In the genomic region with DNA sequence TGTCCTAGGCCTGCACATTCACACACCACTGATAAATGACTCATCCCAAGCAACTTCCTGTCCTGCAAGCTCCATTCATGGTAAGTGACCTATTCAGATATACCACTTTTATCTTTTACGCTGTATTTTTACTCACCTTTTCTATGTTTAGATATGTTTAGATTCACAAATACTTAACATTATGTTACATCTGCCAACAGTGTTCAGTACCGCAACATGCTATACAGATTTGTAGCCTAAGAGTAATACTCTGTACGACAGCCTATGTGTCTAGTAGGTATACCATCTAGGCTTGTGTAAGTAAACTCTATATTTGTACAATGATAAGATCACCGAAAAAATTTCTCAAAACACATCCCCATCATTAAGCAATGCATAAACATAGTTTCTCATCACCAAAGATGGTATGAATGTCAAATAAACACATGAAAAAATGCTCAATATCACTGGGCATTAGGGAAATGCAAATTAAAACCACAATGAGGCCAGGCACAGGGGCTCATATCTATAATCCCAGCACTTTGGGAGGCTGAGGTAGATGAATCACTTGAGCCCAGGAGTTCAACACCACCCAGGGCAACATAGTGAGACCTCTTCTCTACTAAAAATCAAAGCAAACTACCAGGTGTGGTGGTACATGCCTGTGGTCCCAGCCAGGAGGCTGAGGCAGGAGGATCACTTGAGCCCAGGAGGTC, we compare ENCODE assay signal across 11 cellular contexts. TPM values are rescaled to one million over a fixed set of nuclear protein-coding genes. Genes with fewer than 3 reads are reported as not detected.
DNase-seq lines count a peak whose midpoint lies in the region; ATAC-seq, FAIRE-seq and TF ChIP-seq lines count a peak whose summit lies in the region.
"Had no signal": no experiment of that assay in that cellular context is flagged by ENCODE, and none has a peak within 500 bp of the region (broad histone marks: within the 10 kb centered on the region; RNA-seq: fewer than 3 reads in every experiment).

No MANE protein-coding gene starts in this region.

- peaks cover 44% of the 10 kb centered on the region; the same call in 1 of the 2 replicates for H4K20me1 ChIP-seq in Karpas-422 (ENCODE audit: insufficient read depth, low read depth, low read length)
- H4K20me1 ChIP-seq in K562 (replicated peaks; ENCODE audit: control insufficient read depth, insufficient read depth, low read length) = peaks cover 11% of the 10 kb centered on the region; the same call in 1 of the 2 replicates

- FAIRE-seq in K562 (lab: Jason Lieb, UNC) = peak; percentile 82

- H3K36me3 Mint-ChIP-seq in memory B cell (peaks cover 11% of the 10 kb centered on the region), T-cell (peaks cover 12% of the 10 kb centered on the region)

- H3K9me3 ChIP-seq in Karpas-422 (ENCODE audit: low read length) (no peaks in the 10 kb centered on the region), K562 (replicated peaks; ENCODE audit: control insufficient read depth, insufficient read depth, low read depth, low read length) (no peaks in the 10 kb centered on the region; the same call in 1 of the 2 replicates), ovary (no peaks in the 10 kb centered on the region)
- no peaks in the 10 kb centered on the region for H3K9me3 ChIP-seq in effector memory CD4-positive, alpha-beta T cell (ENCODE audit: control insufficient read depth, low read length)

- TF ChIP-seq EP300 in K562 (IDR thresholded peaks at IDR 0.05; ENCODE audit: low read length) (peak; percentile 85), ovary (IDR thresholded peaks at IDR 0.05) (no peak)

- H3K9me3 Mint-ChIP-seq in memory B cell (no peaks in the 10 kb centered on the region), T-cell (no peaks in the 10 kb centered on the region)
- H3K9me3 Mint-ChIP-seq: activated naive CD4-positive, alpha-beta T cell treated with anti-CD3 and anti-CD28 coated beads, Interleukin-2, amount 10 ng/mL, durations not matched to agents 7 days and 5 days had no signal

- peaks cover 22% of the 10 kb centered on the region for H3K4me1 ChIP-seq in Karpas-422 (ENCODE audit: low read length)
- peaks cover 22 to 24% of the 10 kb centered on the region in 2 experiments; a peak in 4 of 5 replicates for H3K4me1 ChIP-seq in K562 (replicated peaks in 1 of 2; ENCODE audit: control insufficient read depth in 2 of 2, insufficient read depth in 2 of 2, low read length in 2 of 2)
- peaks cover 15% of the 10 kb centered on the region for H3K4me1 ChIP-seq in ovary (ENCODE audit: insufficient read depth)
- H3K4me1 ChIP-seq in effector memory CD4-positive, alpha-beta T cell (ENCODE audit: control insufficient read depth, insufficient read depth, low read length, poor library complexity, severe bottlenecking) = no peaks in the 10 kb centered on the region

- H2AFZ ChIP-seq in Karpas-422 (ENCODE audit: low read length) = no peak overlapping the region
- no peak overlapping the region for H2AFZ ChIP-seq in K562 (ENCODE audit: low read depth, low read length)

- H3K4me1 Mint-ChIP-seq in memory B cell (peaks cover 20% of the 10 kb centered on the region), T-cell (peaks cover 20 to 26% (median 26%) of the 10 kb centered on the region in 3 donors)

- TF ChIP-seq RAD21 in K562 (CRISPR knock-in tag; conservative IDR thresholded peaks at IDR 0.05 in 1 of 2, IDR thresholded peaks at IDR 0.05 in 1 of 2) = no peak

- H3K79me2 ChIP-seq in Karpas-422 (ENCODE audit: low read length) (peaks cover 94% of the 10 kb centered on the region), K562 (ENCODE audit: control insufficient read depth, insufficient read depth, low read length) (peaks cover 89% of the 10 kb centered on the region)

- H3K27ac ChIP-seq in Karpas-422 (ENCODE audit: low read length) = no peak overlapping the region
- H3K27ac ChIP-seq in K562 (ENCODE audit: extremely low read depth, low read depth, low read length) = peak overlapping the region; percentile 69
- H3K27ac ChIP-seq in ovary = no peak overlapping the region
- H3K27ac ChIP-seq in effector memory CD4-positive, alpha-beta T cell (ENCODE audit: insufficient read depth, low read length, poor library complexity, severe bottlenecking) = no peak overlapping the region

- in situ Hi-C loops in K562 (cut with MboI) = no loop called here

- peak; percentile 66 for DNase-seq in DMS53 treated with DMSO at 0.1 percent for 48 hours (lab: John Stamatoyannopoulos, UW; ENCODE audit: unreplicated experiment)
- no peak for DNase-seq in Karpas-422
- peak in 3 of 4 experiments; percentile 26 to 74 (median 59) for DNase-seq in K562 (ENCODE audit: extremely low read depth in 1 of 4, low spot score in 3 of 4)
- DNase-seq in memory B cell (ENCODE audit: low spot score in 2 of 2) = no peak
- no peak for DNase-seq in ovary
- DNase-seq in T-cell = no peak
- no peak for DNase-seq in NCI-H510A (lab: John Stamatoyannopoulos, UW)
- no peak for DNase-seq in effector memory CD4-positive, alpha-beta T cell
- DNase-seq: activated naive CD4-positive, alpha-beta T cell treated with anti-CD3 and anti-CD28 coated beads, Interleukin-2, amount 10 ng/mL, durations not matched to agents 7 days and 5 days; right cardiac atrium; Right ventricle myocardium superior had no signal

- H3K4me3 Mint-ChIP-seq in memory B cell = no peak overlapping the region
- H3K4me3 Mint-ChIP-seq in T-cell = no peak overlapping the region
- H3K4me3 Mint-ChIP-seq: activated naive CD4-positive, alpha-beta T cell treated with anti-CD3 and anti-CD28 coated beads, Interleukin-2, amount 10 ng/mL, durations not matched to agents 7 days and 5 days had no signal

- POLR2A ChIA-PET in K562 (lab: Yijun Ruan, JAX) (interaction anchor here (0.5 to 1.2 kb wide), 7 partner anchors 8 to 1585 kb away, joined by 3 to 6 read pairs (median 3); no protein-coding TSS in a partner anchor), T-cell (lab: Charles Lee) (no interaction called here)

- H3K27ac Mint-ChIP-seq in memory B cell (peak overlapping the region; percentile 43), T-cell (no peak overlapping the region)
- H3K27ac Mint-ChIP-seq: activated naive CD4-positive, alpha-beta T cell treated with anti-CD3 and anti-CD28 coated beads, Interleukin-2, amount 10 ng/mL, durations not matched to agents 7 days and 5 days had no signal

- H3K4me2 ChIP-seq in Karpas-422 (ENCODE audit: low read depth, low read length, poor library complexity, severe bottlenecking) (peak overlapping the region; percentile 24), K562 (ENCODE audit: insufficient read depth, low read length) (peak overlapping the region; percentile 38; the same call in 1 of the 2 replicates)

- 11% methylated on average over 4 of the region's 4 CpGs for WGBS in K562 (ENCODE audit: insufficient coverage, low coverage, missing lambda C conversion rate)
- WGBS in ovary, 3 donors = 70 to 83% (median 74%) methylated on average over 4 of the region's 4 CpGs

- CTCF ChIA-PET in K562 (lab: Yijun Ruan, JAX; ENCODE audit: low intra/inter-chr PET ratio) (no interaction called here), T-cell (lab: Charles Lee) (no interaction called here)

- H3K9me2 ChIP-seq in Karpas-422 (replicated peaks; ENCODE audit: insufficient read depth, low read length) = no peaks in the 10 kb centered on the region

- H3K27me3 ChIP-seq in Karpas-422 (ENCODE audit: low read length) = no peaks in the 10 kb centered on the region
- H3K27me3 ChIP-seq in K562 (ENCODE audit: control insufficient read depth in 2 of 2, insufficient read depth in 2 of 2, low read length in 2 of 2) = no peaks in the 10 kb centered on the region
- no peaks in the 10 kb centered on the region for H3K27me3 ChIP-seq in ovary
- H3K27me3 ChIP-seq in effector memory CD4-positive, alpha-beta T cell (replicated peaks; ENCODE audit: control insufficient read depth, insufficient read depth, low read length, poor library complexity, severe bottlenecking) = no peaks in the 10 kb centered on the region

- peaks cover 5% of the 10 kb centered on the region for H3K9me1 ChIP-seq in K562 (ENCODE audit: control insufficient read depth, insufficient read depth, low read length)

- intact Hi-C loops in K562 (cut with micrococcal nuclease) = no loop called here
- intact Hi-C loops in ovary (cut with DNase I) = no loop called here

- H3K27me3 Mint-ChIP-seq in memory B cell = no peaks in the 10 kb centered on the region
- H3K27me3 Mint-ChIP-seq in T-cell = no peaks in the 10 kb centered on the region
- H3K27me3 Mint-ChIP-seq: activated naive CD4-positive, alpha-beta T cell treated with anti-CD3 and anti-CD28 coated beads, Interleukin-2, amount 10 ng/mL, durations not matched to agents 7 days and 5 days had no signal

- no TSS peak for BruUV-seq in K562 (replicated peaks; lab: Mats Ljungman, UMichigan)

- H3K4me3 ChIP-seq in Karpas-422 (ENCODE audit: low read length) = no peak overlapping the region
- no peak overlapping the region for H3K4me3 ChIP-seq in K562
- no peak overlapping the region for H3K4me3 ChIP-seq in ovary
- H3K4me3 ChIP-seq in effector memory CD4-positive, alpha-beta T cell (ENCODE audit: insufficient read depth, low read depth, low read length, poor library complexity, severe bottlenecking) = no peak overlapping the region

- peak; percentile 86 for ATAC-seq in K562
- no peak for ATAC-seq in memory B cell (ENCODE audit: low read depth)
- no peak for ATAC-seq in T-cell (replicated peaks in 1 of 4)

- no peak overlapping the region for H3K9ac ChIP-seq in Karpas-422 (ENCODE audit: low read length)
- H3K9ac ChIP-seq in K562 (ENCODE audit: insufficient read depth in 1 of 2, low read depth in 2 of 2, low read length in 2 of 2) = peak overlapping the region in 1 of 2 experiments; percentile 1; a peak in 1 of 4 replicates

- no peak for TF ChIP-seq POLR2A in K562 (conservative IDR thresholded peaks at IDR 0.05)
- TF ChIP-seq POLR2A in ovary (IDR thresholded peaks at IDR 0.05) = no peak

- H3K36me3 ChIP-seq in Karpas-422 (ENCODE audit: insufficient read depth, low read length) (no peaks in the 10 kb centered on the region), K562 (ENCODE audit: control insufficient read depth, insufficient read depth, low read length) (peaks cover 33% of the 10 kb centered on the region), ovary (no peaks in the 10 kb centered on the region)
- no peaks in the 10 kb centered on the region for H3K36me3 ChIP-seq in effector memory CD4-positive, alpha-beta T cell (ENCODE audit: control insufficient read depth, insufficient read depth, low read length)

- TF ChIP-seq CTCF in K562 (IDR thresholded peaks at IDR 0.05 in 2 of 3, conservative IDR thresholded peaks at IDR 0.05 in 1 of 3; ENCODE audit: insufficient read depth in 2 of 3, low read depth in 1 of 3, low read length in 3 of 3) = no peak
- no peak for TF ChIP-seq CTCF in ovary (IDR thresholded peaks at IDR 0.05)

RNA-seq across cellular contexts. Expression of gene ATXN2, which starts 20.7 kb away (rescaled TPM):
- 33.3 and 50.6 TPM in 2 replicates for total RNA-seq in Karpas-422 (2014; rRNA removed; shearing (Covaris generic); ENCODE audit: low replicate concordance)
- total RNA-seq in K562 (2011; cell fraction: chromatin; rRNA removed; ENCODE audit: low replicate concordance) = 189 and 381 TPM in 2 replicates
- 126 and 146 TPM in 2 replicates for total RNA-seq in K562 (2011; cell fraction: nucleolus; rRNA removed)
- total RNA-seq in K562 (2011; cell fraction: nucleoplasm; rRNA removed) = 208 and 329 TPM in 2 replicates
- total RNA-seq in K562 (2014; rRNA removed) (16.8 and 20.6 TPM in 2 replicates), K562 (2014; rRNA removed; fragmentation: Illumina TruSeq; extraction: Trizol) (40.5 and 45.5 TPM in 2 replicates), K562 (2015; rRNA removed; fragmentation: Illumina TruSeq; extraction: Trizol) (29.6 and 32.1 TPM in 2 replicates), K562 (2021) (66.3 and 67.8 TPM in 2 replicates), ovary (100 to 1,000 TPM in 1 of 7 donors, 10 to 100 TPM in 6; 33.7 to 106 (median 68.9) TPM), T-cell (10 to 100 TPM; 48.6 to 54.0 (median 50.3) TPM)
- polyA plus RNA-seq in K562 (2011; rRNA removed) (25.2 and 42.0 TPM in 2 replicates), K562 (2014; fragmentation: Illumina TruSeq; extraction: Trizol) (48.7 and 65.7 TPM in 2 replicates), K562 (2014; fragmentation: Nextera tagmentation; extraction: Ambion mirVana) (10 to 100 TPM; 20.1 to 21.7 TPM), K562 (2014; rRNA removed) (28.7 and 29.3 TPM in 2 replicates), ovary (10 to 100 TPM; 28.4 to 60.9 TPM)
- 43.2 and 49.1 TPM in 2 replicates for polyA plus RNA-seq in K562 (2011; cell fraction: cytosol; rRNA removed)
- 165 and 220 TPM in 2 replicates for polyA plus RNA-seq in K562 (2011; cell fraction: nucleus; rRNA removed)
- 41.1 and 48.9 TPM in 2 replicates for polyA plus RNA-seq in K562 (2012)
- polyA minus RNA-seq in K562 (2011; rRNA and poly(A)+ RNA removed) = 74.8 and 77.5 TPM in 2 replicates
- 47.8 and 71.2 TPM in 2 replicates for polyA minus RNA-seq in K562 (2011; cell fraction: cytosol; rRNA and poly(A)+ RNA removed)
- polyA minus RNA-seq in K562 (2011; cell fraction: nucleus; rRNA and poly(A)+ RNA removed) = 55.2 and 75.5 TPM in 2 replicates

Comparison
In these comparisons a context has a peak if more than half of its experiments do, and no peak if none do; other contexts are left out.
1. DNase-seq: peak in DMS53 treated with DMSO at 0.1 percent for 48 hours (single experiment) and K562 (3 of 4); none in Karpas-422 (single experiment), memory B cell (0 of 2), ovary (0 of 5), T-cell (0 of 34), NCI-H510A (single experiment) and effector memory CD4-positive, alpha-beta T cell (0 of 3).